ENCODE assay signal across 1 cellular context in genomic region chr4:602559-602942, GRCh38.
A peak's percentile ranks its signal among the peaks of the same experiment; 100 is the strongest.
TF ChIP-seq lines count a peak whose summit lies in the region.

No MANE protein-coding gene starts in this region.

TF ChIP-seq in HepG2, 621 proteins besides CTCF, POLR2A, EP300 and RAD21 (continued from another document and continues in another):
- TF ChIP-seq MXD1 (CRISPR knock-in tag; IDR thresholded peaks at IDR 0.05) (no peak), CCDC6 (CRISPR knock-in tag; IDR thresholded peaks at IDR 0.05) (no peak), PCBP1 (IDR thresholded peaks at IDR 0.05; ENCODE audit: borderline replicate concordance, low read depth, low read length) (no peak), SNAPC5 (CRISPR knock-in tag; IDR thresholded peaks at IDR 0.05; ENCODE audit: borderline replicate concordance) (no peak), MIER3 (CRISPR knock-in tag; IDR thresholded peaks at IDR 0.05; ENCODE audit: borderline replicate concordance) (peak; percentile 23; the same call in 1 of the 2 replicates), ZBTB3 (CRISPR knock-in tag; IDR thresholded peaks at IDR 0.05; ENCODE audit: borderline replicate concordance, low read depth) (no peak), KLF9 (CRISPR knock-in tag; IDR thresholded peaks at IDR 0.05; ENCODE audit: low read depth) (no peak), ZMAT3 (CRISPR knock-in tag; conservative IDR thresholded peaks at IDR 0.05) (no peak), ZNF264 (CRISPR knock-in tag; IDR thresholded peaks at IDR 0.05) (no peak), AKAP8 (CRISPR knock-in tag; IDR thresholded peaks at IDR 0.05) (no peak), ZNF670 (CRISPR knock-in tag; IDR thresholded peaks at IDR 0.05; ENCODE audit: borderline replicate concordance) (no peak), MAFG (CRISPR knock-in tag; IDR thresholded peaks at IDR 0.05) (no peak), ZBTB26 (CRISPR knock-in tag; IDR thresholded peaks at IDR 0.05; ENCODE audit: borderline replicate concordance) (no peak), CHD4 (IDR thresholded peaks at IDR 0.05; ENCODE audit: borderline replicate concordance, low read length) (no peak), ZBTB1 (CRISPR knock-in tag; IDR thresholded peaks at IDR 0.05; ENCODE audit: borderline replicate concordance) (no peak), ZNF614 (CRISPR knock-in tag; IDR thresholded peaks at IDR 0.05; ENCODE audit: borderline replicate concordance) (no peak), JARID2 (CRISPR knock-in tag; IDR thresholded peaks at IDR 0.05; ENCODE audit: insufficient replicate concordance) (no peak), MED13 (CRISPR knock-in tag; IDR thresholded peaks at IDR 0.05) (no peak), ZNF446 (CRISPR knock-in tag; IDR thresholded peaks at IDR 0.05) (no peak), ZNF782 (CRISPR knock-in tag; IDR thresholded peaks at IDR 0.05; ENCODE audit: borderline replicate concordance) (no peak), ZFP82 (CRISPR knock-in tag; IDR thresholded peaks at IDR 0.05; ENCODE audit: borderline replicate concordance) (no peak), MED1 (CRISPR knock-in tag; IDR thresholded peaks at IDR 0.05) (no peak), HCFC1 (IDR thresholded peaks at IDR 0.05; ENCODE audit: low read depth, low read length) (no peak), SRY (CRISPR knock-in tag; IDR thresholded peaks at IDR 0.05) (no peak), SMC3 (IDR thresholded peaks at IDR 0.05; ENCODE audit: low read length) (peak; percentile 69), ZC3H13 (CRISPR knock-in tag; IDR thresholded peaks at IDR 0.05) (no peak), HDAC6 (IDR thresholded peaks at IDR 0.05; ENCODE audit: low read depth, low read length) (no peak), ZBTB2 (CRISPR knock-in tag; IDR thresholded peaks at IDR 0.05; ENCODE audit: low read depth) (no peak), ZNF616 (CRISPR knock-in tag; IDR thresholded peaks at IDR 0.05; ENCODE audit: low read depth) (no peak), ERF (CRISPR knock-in tag; IDR thresholded peaks at IDR 0.05) (no peak), PAX8 (CRISPR knock-in tag; IDR thresholded peaks at IDR 0.05; ENCODE audit: borderline replicate concordance) (0 out of 2 replicates have a peak, but pooled peaks have one; percentile 26), POGZ (CRISPR knock-in tag; IDR thresholded peaks at IDR 0.05) (no peak), ZNF546 (CRISPR knock-in tag; conservative IDR thresholded peaks at IDR 0.05) (no peak), ZNF318 (CRISPR knock-in tag; IDR thresholded peaks at IDR 0.05) (0 out of 2 replicates have a peak, but pooled peaks have one; percentile 43), U2AF2 (IDR thresholded peaks at IDR 0.05; ENCODE audit: low read depth, low read length) (no peak), ZBTB39 (CRISPR knock-in tag; IDR thresholded peaks at IDR 0.05) (no peak), NCOR1 (IDR thresholded peaks at IDR 0.05; ENCODE audit: borderline replicate concordance, low read length) (no peak), HOXA7 (CRISPR knock-in tag; IDR thresholded peaks at IDR 0.05) (no peak), ZNF766 (CRISPR knock-in tag; IDR thresholded peaks at IDR 0.05; ENCODE audit: borderline replicate concordance) (no peak), TEAD3 (CRISPR knock-in tag; optimal IDR thresholded peaks at IDR 0.05; ENCODE audit: borderline replicate concordance) (no peak), ZNF430 (CRISPR knock-in tag; IDR thresholded peaks at IDR 0.05) (no peak), ZNF367 (CRISPR knock-in tag; IDR thresholded peaks at IDR 0.05; ENCODE audit: borderline replicate concordance) (no peak), ZBTB8A (CRISPR knock-in tag; IDR thresholded peaks at IDR 0.05; ENCODE audit: borderline replicate concordance, low read depth) (no peak), GLMP (CRISPR knock-in tag; IDR thresholded peaks at IDR 0.05; ENCODE audit: borderline replicate concordance) (no peak)
- TF ChIP-seq, protein P1, sequence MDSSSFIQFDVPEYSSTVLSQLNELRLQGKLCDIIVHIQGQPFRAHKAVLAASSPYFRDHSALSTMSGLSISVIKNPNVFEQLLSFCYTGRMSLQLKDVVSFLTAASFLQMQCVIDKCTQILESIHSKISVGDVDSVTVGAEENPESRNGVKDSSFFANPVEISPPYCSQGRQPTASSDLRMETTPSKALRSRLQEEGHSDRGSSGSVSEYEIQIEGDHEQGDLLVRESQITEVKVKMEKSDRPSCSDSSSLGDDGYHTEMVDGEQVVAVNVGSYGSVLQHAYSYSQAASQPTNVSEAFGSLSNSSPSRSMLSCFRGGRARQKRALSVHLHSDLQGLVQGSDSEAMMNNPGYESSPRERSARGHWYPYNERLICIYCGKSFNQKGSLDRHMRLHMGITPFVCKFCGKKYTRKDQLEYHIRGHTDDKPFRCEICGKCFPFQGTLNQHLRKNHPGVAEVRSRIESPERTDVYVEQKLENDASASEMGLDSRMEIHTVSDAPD (CRISPR knock-in tag; IDR thresholded peaks at IDR 0.05): no peak
- TF ChIP-seq, protein P2, sequence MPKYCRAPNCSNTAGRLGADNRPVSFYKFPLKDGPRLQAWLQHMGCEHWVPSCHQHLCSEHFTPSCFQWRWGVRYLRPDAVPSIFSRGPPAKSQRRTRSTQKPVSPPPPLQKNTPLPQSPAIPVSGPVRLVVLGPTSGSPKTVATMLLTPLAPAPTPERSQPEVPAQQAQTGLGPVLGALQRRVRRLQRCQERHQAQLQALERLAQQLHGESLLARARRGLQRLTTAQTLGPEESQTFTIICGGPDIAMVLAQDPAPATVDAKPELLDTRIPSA (CRISPR knock-in tag; IDR thresholded peaks at IDR 0.05; ENCODE audit: borderline replicate concordance): no peak
- TF ChIP-seq, protein P3, sequence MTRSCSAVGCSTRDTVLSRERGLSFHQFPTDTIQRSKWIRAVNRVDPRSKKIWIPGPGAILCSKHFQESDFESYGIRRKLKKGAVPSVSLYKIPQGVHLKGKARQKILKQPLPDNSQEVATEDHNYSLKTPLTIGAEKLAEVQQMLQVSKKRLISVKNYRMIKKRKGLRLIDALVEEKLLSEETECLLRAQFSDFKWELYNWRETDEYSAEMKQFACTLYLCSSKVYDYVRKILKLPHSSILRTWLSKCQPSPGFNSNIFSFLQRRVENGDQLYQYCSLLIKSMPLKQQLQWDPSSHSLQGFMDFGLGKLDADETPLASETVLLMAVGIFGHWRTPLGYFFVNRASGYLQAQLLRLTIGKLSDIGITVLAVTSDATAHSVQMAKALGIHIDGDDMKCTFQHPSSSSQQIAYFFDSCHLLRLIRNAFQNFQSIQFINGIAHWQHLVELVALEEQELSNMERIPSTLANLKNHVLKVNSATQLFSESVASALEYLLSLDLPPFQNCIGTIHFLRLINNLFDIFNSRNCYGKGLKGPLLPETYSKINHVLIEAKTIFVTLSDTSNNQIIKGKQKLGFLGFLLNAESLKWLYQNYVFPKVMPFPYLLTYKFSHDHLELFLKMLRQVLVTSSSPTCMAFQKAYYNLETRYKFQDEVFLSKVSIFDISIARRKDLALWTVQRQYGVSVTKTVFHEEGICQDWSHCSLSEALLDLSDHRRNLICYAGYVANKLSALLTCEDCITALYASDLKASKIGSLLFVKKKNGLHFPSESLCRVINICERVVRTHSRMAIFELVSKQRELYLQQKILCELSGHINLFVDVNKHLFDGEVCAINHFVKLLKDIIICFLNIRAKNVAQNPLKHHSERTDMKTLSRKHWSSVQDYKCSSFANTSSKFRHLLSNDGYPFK (CRISPR knock-in tag; IDR thresholded peaks at IDR 0.05; ENCODE audit: borderline replicate concordance): no peak
